In the genomic region with DNA sequence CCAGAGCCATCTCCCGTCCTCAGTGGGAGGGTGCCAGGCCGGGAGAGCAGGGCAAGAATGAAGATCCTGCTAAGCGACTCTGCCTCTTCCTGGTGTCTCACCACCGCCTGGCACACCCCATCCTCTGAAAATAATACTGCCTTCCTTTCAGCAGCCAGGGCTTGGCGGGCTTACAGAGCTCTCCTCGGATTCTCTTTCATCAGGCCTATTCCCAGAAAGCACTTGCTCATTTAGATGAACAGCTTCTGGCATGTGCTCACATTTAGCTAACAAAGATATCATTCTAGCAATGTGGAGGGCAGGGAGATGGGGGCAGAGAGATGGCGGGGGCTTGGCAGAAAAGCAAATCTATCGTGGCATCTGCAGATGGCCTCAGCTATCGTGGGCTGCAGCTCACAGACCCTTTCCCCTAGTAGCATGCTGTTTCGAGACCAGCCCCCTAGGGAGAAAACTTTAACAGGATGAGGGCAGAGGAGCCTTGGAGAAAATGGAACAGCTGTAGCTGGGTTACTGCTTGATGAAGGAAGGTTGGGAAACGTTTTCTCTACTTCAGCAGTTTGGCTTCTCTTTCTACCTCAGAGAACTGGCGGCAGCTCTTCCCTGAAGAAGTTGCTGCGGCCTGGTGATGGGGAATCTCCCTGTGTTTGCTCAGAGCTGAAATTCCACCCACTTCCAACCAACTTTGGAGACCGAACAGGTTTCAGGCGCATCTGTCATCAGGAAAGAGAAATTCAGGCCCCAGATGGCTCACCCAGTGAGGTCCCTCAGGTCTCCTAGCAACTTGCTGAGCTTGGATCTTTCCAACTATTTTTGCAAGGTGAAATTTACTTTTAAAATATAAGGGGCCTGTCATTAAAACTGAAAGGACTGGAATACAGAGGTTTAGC, we compare ENCODE assay signal across 1 cellular context.
TF ChIP-seq lines count a peak whose summit lies in the region.

No MANE protein-coding gene starts in this region.

TF ChIP-seq in SK-N-SH, 30 proteins besides CTCF, POLR2A, EP300 and RAD21 (continued from another document):
- TF ChIP-seq, protein P1, sequence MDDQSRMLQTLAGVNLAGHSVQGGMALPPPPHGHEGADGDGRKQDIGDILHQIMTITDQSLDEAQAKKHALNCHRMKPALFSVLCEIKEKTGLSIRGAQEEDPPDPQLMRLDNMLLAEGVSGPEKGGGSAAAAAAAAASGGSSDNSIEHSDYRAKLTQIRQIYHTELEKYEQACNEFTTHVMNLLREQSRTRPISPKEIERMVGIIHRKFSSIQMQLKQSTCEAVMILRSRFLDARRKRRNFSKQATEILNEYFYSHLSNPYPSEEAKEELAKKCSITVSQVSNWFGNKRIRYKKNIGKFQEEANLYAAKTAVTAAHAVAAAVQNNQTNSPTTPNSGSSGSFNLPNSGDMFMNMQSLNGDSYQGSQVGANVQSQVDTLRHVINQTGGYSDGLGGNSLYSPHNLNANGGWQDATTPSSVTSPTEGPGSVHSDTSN (IDR thresholded peaks at IDR 0.05): no peak
- TF ChIP-seq REST (IDR thresholded peaks at IDR 0.05; ENCODE audit: low read depth, low read length) (no peak), POLR2AphosphoS5 (IDR thresholded peaks at IDR 0.05; ENCODE audit: low read depth, low read length) (no peak), RCOR1 (IDR thresholded peaks at IDR 0.05; ENCODE audit: low read length) (no peak), GATA2 (CRISPR knock-in tag; IDR thresholded peaks at IDR 0.05) (peak; percentile 29; the same call in 1 of the 2 replicates)
